24 cellular contexts compared by ENCODE assay signal in genomic region chr5:80780761-80781285, GRCh38.
"Had no signal": no experiment of that assay in that cellular context is flagged by ENCODE, and none has a peak within 500 bp of the region (broad histone marks: within the 10 kb centered on the region; RNA-seq: fewer than 3 reads in every experiment).

No MANE protein-coding gene starts in this region.

- H3K4me3 Mint-ChIP-seq: activated CD4-positive, alpha-beta memory T cell treated with anti-CD3 and anti-CD28 coated beads for 36 hours; activated CD8-positive, alpha-beta memory T cell treated with anti-CD3 and anti-CD28 coated beads, Interleukin-2, amount 10 ng/mL, durations not matched to agents 7 days and 5 days; activated naive CD4-positive, alpha-beta T cell treated with anti-CD3 and anti-CD28 coated beads, Interleukin-2, amount 50 U/mL, for 24 hours; central memory CD8-positive, alpha-beta T cell; natural killer cell had no signal

- DNase-seq: activated CD4-positive, alpha-beta memory T cell treated with anti-CD3 and anti-CD28 coated beads for 36 hours; activated CD4-positive, alpha-beta T cell treated with anti-CD3 and anti-CD28 coated beads for 48 hours; activated CD4-positive, CD25-positive, alpha-beta regulatory T cell; activated CD8-positive, alpha-beta memory T cell treated with anti-CD3 and anti-CD28 coated beads, Interleukin-2, amount 10 ng/mL, durations not matched to agents 7 days and 5 days; activated gamma-delta T cell treated with Interleukin-2 at 50 U/mL for 16 hours; activated T-cell treated with anti-CD3 and anti-CD28 coated beads for 4 hours; adrenal gland; effector memory CD4-positive, alpha-beta T cell; glutamatergic neuron; left ventricle myocardium inferior; midbrain; natural killer cell; stimulated activated CD4-positive, alpha-beta T cell treated with anti-CD3 and anti-CD28 coated beads, Interleukin-2, amount 100 ng/mL, for 48 hours; stimulated activated CD8-positive, alpha-beta memory T cell treated with anti-CD3 and anti-CD28 coated beads, Interleukin-4, amount 100 ng/mL, for 48 hours; stimulated activated naive CD4-positive, alpha-beta T cell; T1000 had no signal

- FAIRE-seq: colon, frontal cortex had no signal

- H3K4me1 ChIP-seq: adrenal gland, breast epithelium, left ventricle myocardium inferior had no signal

- H3K9me3 ChIP-seq: adrenal gland, breast epithelium, left ventricle myocardium inferior had no signal

- H3K4me3 ChIP-seq: adrenal gland, breast epithelium, hepatocyte, left ventricle myocardium inferior had no signal

- ATAC-seq: activated CD8-positive, alpha-beta memory T cell treated with anti-CD3 and anti-CD28 coated beads, Interleukin-2, amount 10 ng/mL, durations not matched to agents 7 days and 5 days; esophagus mucosa; natural killer cell had no signal

- H3K9me3 Mint-ChIP-seq: activated CD4-positive, alpha-beta memory T cell treated with anti-CD3 and anti-CD28 coated beads for 36 hours; activated naive CD4-positive, alpha-beta T cell treated with anti-CD3 and anti-CD28 coated beads, Interleukin-2, amount 50 U/mL, for 24 hours; central memory CD8-positive, alpha-beta T cell; natural killer cell had no signal

- H3K79me2 ChIP-seq: hepatocyte had no signal

- H2AFZ ChIP-seq: hepatocyte had no signal

- H3K27me3 ChIP-seq: adrenal gland, breast epithelium, hepatocyte had no signal

- H3K36me3 Mint-ChIP-seq: natural killer cell had no signal

- H3K27ac ChIP-seq: adrenal gland, breast epithelium, hepatocyte, left ventricle myocardium inferior had no signal

- H3K4me2 ChIP-seq: hepatocyte had no signal

- H3K27me3 Mint-ChIP-seq: activated CD4-positive, alpha-beta memory T cell treated with anti-CD3 and anti-CD28 coated beads for 36 hours; activated CD8-positive, alpha-beta memory T cell treated with anti-CD3 and anti-CD28 coated beads, Interleukin-2, amount 10 ng/mL, durations not matched to agents 7 days and 5 days; activated naive CD4-positive, alpha-beta T cell treated with anti-CD3 and anti-CD28 coated beads, Interleukin-2, amount 50 U/mL, for 24 hours; central memory CD8-positive, alpha-beta T cell; progenitor cell of endocrine pancreas had no signal

- H3K36me3 ChIP-seq: adrenal gland, breast epithelium had no signal

- H3K27ac Mint-ChIP-seq: activated CD8-positive, alpha-beta memory T cell treated with anti-CD3 and anti-CD28 coated beads, Interleukin-2, amount 10 ng/mL, durations not matched to agents 7 days and 5 days; progenitor cell of endocrine pancreas had no signal
